In genomic region chr2:61959381-61960293, GRCh38 we compare ENCODE assay signal across 24 cellular contexts. TPM values are rescaled to one million over a fixed set of nuclear protein-coding genes. Genes with fewer than 3 reads are reported as not detected.
DNase-seq lines count a peak whose midpoint lies in the region; ATAC-seq and TF ChIP-seq lines count a peak whose summit lies in the region.
"Had no signal": no experiment of that assay in that cellular context is flagged by ENCODE, and none has a peak within 500 bp of the region (broad histone marks: within the 10 kb centered on the region; RNA-seq: fewer than 3 reads in every experiment).

No MANE protein-coding gene starts in this region.

- H3K9me3 Mint-ChIP-seq in WTC11 (peaks cover 24% of the 10 kb centered on the region), HFFc6 (no peaks in the 10 kb centered on the region)
- H3K9me3 Mint-ChIP-seq: activated naive CD8-positive, alpha-beta T cell treated with anti-CD3 and anti-CD28 coated beads, Interleukin-2, amount 50 U/mL, for 24 hours; stimulated activated naive CD8-positive, alpha-beta T cell treated with anti-CD3 and anti-CD28 coated beads, Interleukin-15, Interleukin-2, amounts not matched to agents 100 ng/mL and 50 ng/mL, for 24 hours had no signal

- H3K4me3 Mint-ChIP-seq in WTC11 (no peak overlapping the region), HFFc6 (no peak overlapping the region)
- H3K4me3 Mint-ChIP-seq: activated naive CD8-positive, alpha-beta T cell treated with anti-CD3 and anti-CD28 coated beads, Interleukin-2, amount 50 U/mL, for 24 hours; naive B cell; stimulated activated naive CD8-positive, alpha-beta T cell treated with anti-CD3 and anti-CD28 coated beads, Interleukin-15, Interleukin-2, amounts not matched to agents 100 ng/mL and 50 ng/mL, for 24 hours had no signal

- CTCF ChIA-PET in WTC11 (lab: Charles Lee), result interaction anchor here (1.0 to 2.4 kb wide), 2 partner anchors 12 to 452 kb away, joined by 4 to 9 read pairs; no protein-coding TSS in a partner anchor

- no peak for ATAC-seq in WTC11
- ATAC-seq in esophagus mucosa, result peak; percentile 52
- no peak for ATAC-seq in GM19395 (IDR thresholded peaks at IDR 0.05; ENCODE audit: unreplicated experiment)
- ATAC-seq in HG03571 (IDR thresholded peaks at IDR 0.05; ENCODE audit: unreplicated experiment), result no peak
- ATAC-seq: activated naive CD8-positive, alpha-beta T cell treated with anti-CD3 and anti-CD28 coated beads, Interleukin-2, amount 50 U/mL, for 24 hours; heart left ventricle; left cardiac atrium; Panc1 had no signal

- H3K36me3 Mint-ChIP-seq in WTC11 (peaks cover 13% of the 10 kb centered on the region), HFFc6 (ENCODE audit: low read depth) (peaks cover 8% of the 10 kb centered on the region; the same call in 1 of the 2 replicates)

- POLR2A ChIA-PET in WTC11 (lab: Charles Lee), result no interaction called here

- H3K27ac Mint-ChIP-seq in WTC11 (peak overlapping the region; percentile 47; the same call in 1 of the 2 replicates), HFFc6 (no peak overlapping the region)
- H3K27ac Mint-ChIP-seq: activated naive CD8-positive, alpha-beta T cell treated with anti-CD3 and anti-CD28 coated beads, Interleukin-2, amount 50 U/mL, for 24 hours; naive B cell; stimulated activated naive CD8-positive, alpha-beta T cell treated with anti-CD3 and anti-CD28 coated beads, Interleukin-15, Interleukin-2, amounts not matched to agents 100 ng/mL and 50 ng/mL, for 24 hours had no signal

- H3K27me3 Mint-ChIP-seq in WTC11 (ENCODE audit: low read depth) (no peaks in the 10 kb centered on the region), HFFc6 (ENCODE audit: insufficient read depth) (no peaks in the 10 kb centered on the region; the same call in 1 of the 2 replicates)
- H3K27me3 Mint-ChIP-seq: activated naive CD8-positive, alpha-beta T cell treated with anti-CD3 and anti-CD28 coated beads, Interleukin-2, amount 50 U/mL, for 24 hours; naive B cell; stimulated activated naive CD8-positive, alpha-beta T cell treated with anti-CD3 and anti-CD28 coated beads, Interleukin-15, Interleukin-2, amounts not matched to agents 100 ng/mL and 50 ng/mL, for 24 hours had no signal

- peaks cover 30% of the 10 kb centered on the region for H3K4me1 Mint-ChIP-seq in WTC11
- peaks cover 8% of the 10 kb centered on the region for H3K4me1 Mint-ChIP-seq in HFFc6 (ENCODE audit: low read depth)

- TF ChIP-seq CTCF in WTC11 (IDR thresholded peaks at IDR 0.05) (no peak), HFFc6 (IDR thresholded peaks at IDR 0.05) (no peak)

- peak; percentile 22 for DNase-seq in EH (ENCODE audit: low read depth)
- DNase-seq in WTC11 (ENCODE audit: low spot score), result no peak
- DNase-seq in mucosa of gallbladder (ENCODE audit: low spot score), result peak; percentile 44
- DNase-seq in HFFc6, result no peak
- DNase-seq: activated CD4-positive, alpha-beta T cell treated with anti-CD3 and anti-CD28 coated beads for 4 hours; activated CD8-positive, alpha-beta memory T cell treated with anti-CD3 and anti-CD28 coated beads for 24 hours; activated gamma-delta T cell treated with Interleukin-2 at 50 U/mL for 16 hours; activated naive CD8-positive, alpha-beta T cell treated with anti-CD3 and anti-CD28 coated beads, Interleukin-2, amount 50 U/mL, for 24 hours; COR-L47; DND-41; foreskin fibroblast; heart left ventricle; left cardiac atrium; naive B cell; NCI-H1105; NCI-H2029 treated with DMSO at 0.1 percent for 48 hours; NCI-H526 treated with DMSO at 0.1 percent for 48 hours; nucleus accumbens; SHP77 had no signal

TF ChIP-seq in WTC11, 78 proteins besides CTCF, POLR2A, EP300 and RAD21:
- TF ChIP-seq ZNF121 (CRISPR knock-in tag; IDR thresholded peaks at IDR 0.05), result peak; percentile 42; the same call in 1 of the 2 replicates
- TF ChIP-seq, protein P1, sequence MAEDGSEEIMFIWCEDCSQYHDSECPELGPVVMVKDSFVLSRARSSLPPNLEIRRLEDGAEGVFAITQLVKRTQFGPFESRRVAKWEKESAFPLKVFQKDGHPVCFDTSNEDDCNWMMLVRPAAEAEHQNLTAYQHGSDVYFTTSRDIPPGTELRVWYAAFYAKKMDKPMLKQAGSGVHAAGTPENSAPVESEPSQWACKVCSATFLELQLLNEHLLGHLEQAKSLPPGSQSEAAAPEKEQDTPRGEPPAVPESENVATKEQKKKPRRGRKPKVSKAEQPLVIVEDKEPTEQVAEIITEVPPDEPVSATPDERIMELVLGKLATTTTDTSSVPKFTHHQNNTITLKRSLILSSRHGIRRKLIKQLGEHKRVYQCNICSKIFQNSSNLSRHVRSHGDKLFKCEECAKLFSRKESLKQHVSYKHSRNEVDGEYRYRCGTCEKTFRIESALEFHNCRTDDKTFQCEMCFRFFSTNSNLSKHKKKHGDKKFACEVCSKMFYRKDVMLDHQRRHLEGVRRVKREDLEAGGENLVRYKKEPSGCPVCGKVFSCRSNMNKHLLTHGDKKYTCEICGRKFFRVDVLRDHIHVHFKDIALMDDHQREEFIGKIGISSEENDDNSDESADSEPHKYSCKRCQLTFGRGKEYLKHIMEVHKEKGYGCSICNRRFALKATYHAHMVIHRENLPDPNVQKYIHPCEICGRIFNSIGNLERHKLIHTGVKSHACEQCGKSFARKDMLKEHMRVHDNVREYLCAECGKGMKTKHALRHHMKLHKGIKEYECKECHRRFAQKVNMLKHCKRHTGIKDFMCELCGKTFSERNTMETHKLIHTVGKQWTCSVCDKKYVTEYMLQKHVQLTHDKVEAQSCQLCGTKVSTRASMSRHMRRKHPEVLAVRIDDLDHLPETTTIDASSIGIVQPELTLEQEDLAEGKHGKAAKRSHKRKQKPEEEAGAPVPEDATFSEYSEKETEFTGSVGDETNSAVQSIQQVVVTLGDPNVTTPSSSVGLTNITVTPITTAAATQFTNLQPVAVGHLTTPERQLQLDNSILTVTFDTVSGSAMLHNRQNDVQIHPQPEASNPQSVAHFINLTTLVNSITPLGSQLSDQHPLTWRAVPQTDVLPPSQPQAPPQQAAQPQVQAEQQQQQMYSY (CRISPR knock-in tag; IDR thresholded peaks at IDR 0.05), result 0 out of 2 replicates have a peak, but pooled peaks have one; percentile 31
- TF ChIP-seq ZNF232 (CRISPR knock-in tag; IDR thresholded peaks at IDR 0.05), result no peak

RNA-seq across cellular contexts. Expression of gene COMMD1, which starts 54.2 kb away (rescaled TPM):
- total RNA-seq in WTC11 (2021), result 21.4 to 24.7 TPM (median 21.8 TPM) in 3 replicates
- 31.4 TPM for total RNA-seq in esophagus mucosa
- total RNA-seq in mucosa of gallbladder, result 35.0 TPM
- 10 to 100 TPM; 41.1 to 53.6 (median 48.3) TPM for total RNA-seq in HFFc6 (2021; fragmentation: NEBNext Ultra II Directional; extraction: Animal tissue kit (Norgen Biotek cat#: 25700))

Comparison
In these comparisons a context has a peak if more than half of its experiments do, and no peak if none do; other contexts are left out.
1. DNase-seq: peak in EH (single experiment) and mucosa of gallbladder (single experiment); none in WTC11 (single experiment) and HFFc6 (single experiment).